In the genomic region with DNA sequence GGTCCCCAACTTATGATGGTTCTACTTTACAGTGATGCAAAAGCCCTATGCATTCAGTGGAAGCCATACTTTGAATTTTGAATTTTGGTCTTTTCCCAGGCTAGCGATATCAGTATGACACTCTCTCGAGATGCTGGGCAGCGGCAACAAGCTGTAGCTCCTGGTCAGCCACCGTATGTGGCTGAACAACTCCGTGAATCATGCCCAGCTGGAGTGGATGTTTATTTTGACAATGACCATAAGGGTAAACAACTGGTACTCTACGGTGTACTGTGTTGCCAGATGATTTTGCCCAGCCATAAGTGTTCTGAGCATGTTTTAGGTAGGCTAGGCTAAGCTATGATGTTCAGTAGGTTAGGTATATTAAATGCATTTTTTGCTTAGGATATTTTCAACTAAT, we compare ENCODE assay signal across 18 cellular contexts.
"Had no signal": no experiment of that assay in that cellular context is flagged by ENCODE, and none has a peak within 500 bp of the region (broad histone marks: within the 10 kb centered on the region; RNA-seq: fewer than 3 reads in every experiment).

No MANE protein-coding gene starts in this region.

- DNase-seq: activated CD4-positive, alpha-beta T cell treated with anti-CD3 and anti-CD28 coated beads for 4 hours; activated naive CD4-positive, alpha-beta T cell treated with anti-CD3 and anti-CD28 coated beads, Interleukin-2, amount 50 U/mL, for 16 hours; adrenal gland; brain microvascular endothelial cell; cerebellar nuclear complex; endodermal cell; erythroblast; foreskin melanocyte; heart left ventricle; islet precursor cell; mammary epithelial cell; mucosa of descending colon; natural killer cell; nucleus accumbens; right cardiac atrium; tibial artery; WERI-Rb-1 had no signal

- H3K9me3 ChIP-seq: adrenal gland, heart left ventricle, mucosa of descending colon, tibial artery had no signal

- H3K4me2 ChIP-seq: smooth muscle cell had no signal

- H3K4me3 ChIP-seq: adrenal gland, heart left ventricle, mucosa of descending colon, smooth muscle cell, tibial artery had no signal

- H3K36me3 ChIP-seq: brain microvascular endothelial cell had no signal

- H3K27me3 ChIP-seq: adrenal gland, brain microvascular endothelial cell, heart left ventricle, tibial artery had no signal

- H3K27ac ChIP-seq: adrenal gland, brain microvascular endothelial cell, heart left ventricle, tibial artery, WERI-Rb-1 had no signal

- H3K4me1 ChIP-seq: adrenal gland, heart left ventricle, tibial artery had no signal
